ENCODE assay signal across 20 cellular contexts in genomic region chr12:45934956-45935355, GRCh38. TPM values are rescaled to one million over a fixed set of nuclear protein-coding genes. Genes with fewer than 3 reads are reported as not detected.
A peak's percentile ranks its signal among the peaks of the same experiment; 100 is the strongest.
DNase-seq lines count a peak whose midpoint lies in the region; ATAC-seq and TF ChIP-seq lines count a peak whose summit lies in the region.
"Had no signal": no experiment of that assay in that cellular context is flagged by ENCODE, and none has a peak within 500 bp of the region (broad histone marks: within the 10 kb centered on the region; RNA-seq: fewer than 3 reads in every experiment).

No MANE protein-coding gene starts in this region.

- ATAC-seq in T-cell (replicated peaks in 1 of 4) (no peak), GM19452 (IDR thresholded peaks at IDR 0.05; ENCODE audit: unreplicated experiment) (no peak)
- ATAC-seq in naive thymus-derived CD4-positive, alpha-beta T cell, result no peak
- ATAC-seq: GM23338; heart right ventricle; stimulated activated naive B cell treated with anti-CD40 and anti-IgM and Interleukin-4, amounts not matched to agents 10 μg/mL and 1 μg/mL and 100 μg/mL, for 72 hours had no signal

- POLR2A ChIA-PET in CD4-positive, alpha-beta memory T cell (lab: Charles Lee; ENCODE audit: partially characterized antibody), result no interaction called here
- POLR2A ChIA-PET in T-cell (lab: Charles Lee), result no interaction called here
- POLR2A ChIA-PET in naive thymus-derived CD4-positive, alpha-beta T cell (lab: Charles Lee), result interaction anchor here (0.8 kb wide), 1 partner anchor 137 kb away, joined by 3 read pairs; no protein-coding TSS in a partner anchor

- no peaks in the 10 kb centered on the region for H3K79me2 ChIP-seq in smooth muscle cell (ENCODE audit: low read depth)

- no peak for TF ChIP-seq POLR2A in lower leg skin (IDR thresholded peaks at IDR 0.05)

- peak overlapping the region in 6 of 7 donors; percentile 11 to 77 (median 54) for H3K27ac Mint-ChIP-seq in CD4-positive, alpha-beta memory T cell
- peak overlapping the region; percentile 55 to 59 for H3K27ac Mint-ChIP-seq in T-cell
- peak overlapping the region in 5 of 9 donors; percentile 1 to 65 (median 47) for H3K27ac Mint-ChIP-seq in naive thymus-derived CD4-positive, alpha-beta T cell
- H3K27ac Mint-ChIP-seq: activated CD4-positive, alpha-beta T cell treated with anti-CD3 and anti-CD28 coated beads, Interleukin-2, amount 10 ng/mL, durations not matched to agents 7 days and 5 days; activated T-helper 2 cell treated with anti-CD3 and anti-CD28 coated beads, Interferon-gamma antibody, Interleukin-2, Interleukin-4, amounts not matched to agents 10 μg/mL and 5 μg/mL and 100 μg/mL, durations not matched to agents 14 hours and 24 hours and 36 hours; GM23338; stimulated activated naive B cell treated with anti-CD40 and anti-IgM and Interleukin-4, amounts not matched to agents 10 μg/mL and 1 μg/mL and 100 μg/mL, for 72 hours had no signal

- no peak overlapping the region for H3K4me2 ChIP-seq in smooth muscle cell
- H3K4me2 ChIP-seq: GM23338 had no signal

- peaks cover 27 to 50% of the 10 kb centered on the region in 2 donors for H3K36me3 Mint-ChIP-seq in CD4-positive, alpha-beta memory T cell
- H3K36me3 Mint-ChIP-seq in T-cell, result peaks cover 34% of the 10 kb centered on the region
- peaks cover 7 to 29% (median 20%) of the 10 kb centered on the region in 5 donors for H3K36me3 Mint-ChIP-seq in naive thymus-derived CD4-positive, alpha-beta T cell

- 79% methylated on average over 1 of the region's 1 CpG for WGBS in smooth muscle cell (ENCODE audit: low lambda C conversion rate)
- WGBS in lower leg skin, 2 donors, result 27 to 29% methylated on average over 1 of the region's 1 CpG

- no peaks in the 10 kb centered on the region for H3K4me1 ChIP-seq in CD4-positive, alpha-beta memory T cell (ENCODE audit: insufficient read depth, low read length)
- no peaks in the 10 kb centered on the region for H3K4me1 ChIP-seq in naive thymus-derived CD4-positive, alpha-beta T cell (ENCODE audit: control insufficient read depth in 2 of 2, insufficient read depth in 2 of 2, low read length in 2 of 2)
- no peaks in the 10 kb centered on the region for H3K4me1 ChIP-seq in smooth muscle cell (ENCODE audit: low read depth)

- TF ChIP-seq CTCF in smooth muscle cell (IDR thresholded peaks at IDR 0.05; ENCODE audit: borderline replicate concordance, insufficient read depth, poor library complexity, severe bottlenecking) (no peak), lower leg skin (IDR thresholded peaks at IDR 0.05) (no peak)

- no peaks in the 10 kb centered on the region for H3K27me3 ChIP-seq in CD4-positive, alpha-beta memory T cell (ENCODE audit: insufficient read depth, low read length)
- no peaks in the 10 kb centered on the region for H3K27me3 ChIP-seq in naive thymus-derived CD4-positive, alpha-beta T cell (ENCODE audit: control insufficient read depth in 2 of 2, insufficient read depth in 2 of 2, low read length in 2 of 2)
- no peaks in the 10 kb centered on the region for H3K27me3 ChIP-seq in smooth muscle cell (ENCODE audit: low read depth)
- H3K27me3 ChIP-seq: heart right ventricle, thyroid gland had no signal

- H3K9ac ChIP-seq in smooth muscle cell (ENCODE audit: low read depth), result no peak overlapping the region

- H3K27me3 Mint-ChIP-seq in CD4-positive, alpha-beta memory T cell, result no peaks in the 10 kb centered on the region
- H3K27me3 Mint-ChIP-seq in T-cell, result no peaks in the 10 kb centered on the region
- H3K27me3 Mint-ChIP-seq in naive thymus-derived CD4-positive, alpha-beta T cell, result no peaks in the 10 kb centered on the region
- H3K27me3 Mint-ChIP-seq: activated CD4-positive, alpha-beta T cell treated with anti-CD3 and anti-CD28 coated beads, Interleukin-2, amount 10 ng/mL, durations not matched to agents 7 days and 5 days; naive B cell; stimulated activated naive B cell treated with anti-CD40 and anti-IgM and Interleukin-4, amounts not matched to agents 10 μg/mL and 1 μg/mL and 100 μg/mL, for 72 hours had no signal

- no peak for DNase-seq in CD4-positive, alpha-beta memory T cell
- DNase-seq in ELF-1 (ENCODE audit: low read depth, low spot score) (peak; percentile 8), T-cell (no peak), smooth muscle cell (lab: John Stamatoyannopoulos, UW; ENCODE audit: unreplicated experiment) (no peak), lower leg skin (ENCODE audit: low spot score in 2 of 2) (no peak)
- no peak for DNase-seq in naive thymus-derived CD4-positive, alpha-beta T cell
- DNase-seq: activated CD4-positive, alpha-beta T cell treated with anti-CD3 and anti-CD28 coated beads, Interleukin-2, amount 10 ng/mL, durations not matched to agents 7 days and 5 days; heart right ventricle; mesenchymal stem cell; naive B cell; NCI-H1694 treated with DMSO at 0.1 percent for 48 hours; NCI-H226; NCI-H748 treated with DMSO at 0.1 percent for 48 hours; Right ventricle myocardium superior; stimulated activated naive B cell treated with anti-CD40 and anti-IgM and Interleukin-4, amounts not matched to agents 10 μg/mL and 1 μg/mL and 100 μg/mL, for 72 hours; T1000; thyroid gland had no signal

- H3K4me3 Mint-ChIP-seq in CD4-positive, alpha-beta memory T cell, result no peak overlapping the region
- no peak overlapping the region for H3K4me3 Mint-ChIP-seq in T-cell
- H3K4me3 Mint-ChIP-seq in naive thymus-derived CD4-positive, alpha-beta T cell, result no peak overlapping the region
- H3K4me3 Mint-ChIP-seq: activated CD4-positive, alpha-beta T cell treated with anti-CD3 and anti-CD28 coated beads, Interleukin-2, amount 10 ng/mL, durations not matched to agents 7 days and 5 days; GM23338; naive B cell; stimulated activated naive B cell treated with anti-CD40 and anti-IgM and Interleukin-4, amounts not matched to agents 10 μg/mL and 1 μg/mL and 100 μg/mL, for 72 hours had no signal

- H3K36me3 ChIP-seq in CD4-positive, alpha-beta memory T cell (ENCODE audit: insufficient read depth, low read length), result peaks cover 17% of the 10 kb centered on the region
- peaks cover 4 to 32% (median 16%) of the 10 kb centered on the region in 3 experiments for H3K36me3 ChIP-seq in naive thymus-derived CD4-positive, alpha-beta T cell (ENCODE audit: control insufficient read depth in 2 of 3, insufficient read depth in 3 of 3, low read length in 3 of 3)
- peaks cover 27% of the 10 kb centered on the region for H3K36me3 ChIP-seq in smooth muscle cell (ENCODE audit: low read depth)

- no peaks in the 10 kb centered on the region for H3K9me3 ChIP-seq in CD4-positive, alpha-beta memory T cell (ENCODE audit: control insufficient read depth in 1 of 2, low read length in 2 of 2)
- H3K9me3 ChIP-seq in naive thymus-derived CD4-positive, alpha-beta T cell (ENCODE audit: control insufficient read depth in 2 of 3, low read length in 3 of 3), result no peaks in the 10 kb centered on the region
- H3K9me3 ChIP-seq in smooth muscle cell (replicated peaks; ENCODE audit: low read depth), result no peaks in the 10 kb centered on the region
- H3K9me3 ChIP-seq: heart right ventricle, thyroid gland had no signal

- H3K4me3 ChIP-seq in CD4-positive, alpha-beta memory T cell (ENCODE audit: low read length in 2 of 2), result no peak overlapping the region
- H3K4me3 ChIP-seq in naive thymus-derived CD4-positive, alpha-beta T cell (ENCODE audit: low read length), result no peak overlapping the region
- H3K4me3 ChIP-seq in smooth muscle cell, result no peak overlapping the region
- H3K4me3 ChIP-seq in lower leg skin (ENCODE audit: low read depth, poor library complexity, severe bottlenecking), result no peak overlapping the region
- H3K4me3 ChIP-seq: GM23338, heart right ventricle, thyroid gland had no signal

- no peaks in the 10 kb centered on the region for H4K20me1 ChIP-seq in smooth muscle cell (ENCODE audit: low read depth)

- H3K27ac ChIP-seq in CD4-positive, alpha-beta memory T cell (ENCODE audit: low read depth, low read length), result no peak overlapping the region
- H3K27ac ChIP-seq in naive thymus-derived CD4-positive, alpha-beta T cell (ENCODE audit: low read depth, low read length), result no peak overlapping the region
- H3K27ac ChIP-seq in smooth muscle cell (ENCODE audit: low read depth), result no peak overlapping the region
- H3K27ac ChIP-seq: heart right ventricle, thyroid gland had no signal

- H2AFZ ChIP-seq in smooth muscle cell (ENCODE audit: low read depth), result no peak overlapping the region
- H2AFZ ChIP-seq: GM23338 had no signal

- H3K9me3 Mint-ChIP-seq in CD4-positive, alpha-beta memory T cell, result no peaks in the 10 kb centered on the region
- H3K9me3 Mint-ChIP-seq in T-cell, result no peaks in the 10 kb centered on the region
- H3K9me3 Mint-ChIP-seq in naive thymus-derived CD4-positive, alpha-beta T cell, result no peaks in the 10 kb centered on the region
- H3K9me3 Mint-ChIP-seq: activated CD4-positive, alpha-beta T cell treated with anti-CD3 and anti-CD28 coated beads, Interleukin-2, amount 10 ng/mL, durations not matched to agents 7 days and 5 days; activated T-helper 2 cell treated with anti-CD3 and anti-CD28 coated beads, Interferon-gamma antibody, Interleukin-2, Interleukin-4, amounts not matched to agents 10 μg/mL and 5 μg/mL and 100 μg/mL, durations not matched to agents 14 hours and 24 hours and 36 hours; GM23338; naive B cell; stimulated activated naive B cell treated with anti-CD40 and anti-IgM and Interleukin-4, amounts not matched to agents 10 μg/mL and 1 μg/mL and 100 μg/mL, for 72 hours had no signal

- intact Hi-C loops in CD4-positive, alpha-beta memory T cell (cut with micrococcal nuclease), result loop anchor here (5.0 kb wide), 1 partner anchor 208 kb away; the partner anchor contains the start of gene ARID2
- intact Hi-C loops in naive thymus-derived CD4-positive, alpha-beta T cell (cut with micrococcal nuclease), result no loop called here
- intact Hi-C loops in lower leg skin (cut with DNase I; ENCODE audit: low total_unique reads), result no loop called here

- no peaks in the 10 kb centered on the region for H3F3A ChIP-seq in smooth muscle cell (ENCODE audit: low read depth)

- CTCF ChIA-PET in CD4-positive, alpha-beta memory T cell (lab: Charles Lee; ENCODE audit: partially characterized antibody), result interaction anchor here (0.9 kb wide), 1 partner anchor 172 kb away, joined by 4 read pairs; no protein-coding TSS in a partner anchor
- CTCF ChIA-PET in T-cell (lab: Charles Lee), result no interaction called here
- CTCF ChIA-PET in naive thymus-derived CD4-positive, alpha-beta T cell (lab: Charles Lee), result interaction anchor here (1.1 kb wide), 1 partner anchor 1808 kb away, joined by 3 read pairs; no protein-coding TSS in a partner anchor

- peaks cover 6 to 16% (median 12%) of the 10 kb centered on the region in 4 donors for H3K4me1 Mint-ChIP-seq in CD4-positive, alpha-beta memory T cell
- peaks cover 0 to 16% (median 11%) of the 10 kb centered on the region in 3 donors for H3K4me1 Mint-ChIP-seq in T-cell
- H3K4me1 Mint-ChIP-seq in naive thymus-derived CD4-positive, alpha-beta T cell, result peaks cover 5 to 19% (median 10%) of the 10 kb centered on the region in 7 donors
- H3K4me1 Mint-ChIP-seq: GM23338 had no signal

RNA-seq across cellular contexts. Expression of gene SCAF11, which starts 55.4 kb away (rescaled TPM):
- 100 to 1,000 TPM; 212 to 236 TPM for total RNA-seq in CD4-positive, alpha-beta memory T cell
- 100 to 1,000 TPM in 1 of 2 donors, 10 to 100 TPM in 1; 62.4 to 127 TPM for polyA plus RNA-seq in CD4-positive, alpha-beta memory T cell
- 100 to 1,000 TPM; 149 to 184 (median 163) TPM for total RNA-seq in T-cell
- 100 to 1,000 TPM; 144 to 194 (median 165) TPM for total RNA-seq in naive thymus-derived CD4-positive, alpha-beta T cell
- 100 to 1,000 TPM in 1 of 2 donors, 10 to 100 TPM in 1; 96.9 to 105 TPM for polyA plus RNA-seq in naive thymus-derived CD4-positive, alpha-beta T cell
- 99.5 and 112 TPM in 2 replicates for total RNA-seq in smooth muscle cell
- 33.2 and 54.2 TPM in 2 replicates for polyA plus RNA-seq in smooth muscle cell
- 100 to 1,000 TPM; 109 to 144 (median 135) TPM for total RNA-seq in lower leg skin

Comparison
In these comparisons a context has a peak if more than half of its experiments do, and no peak if none do; other contexts are left out.
1. CTCF ChIA-PET loops: an anchor here in CD4-positive, alpha-beta memory T cell (0.9 kb wide) and naive thymus-derived CD4-positive, alpha-beta T cell (1.1 kb wide); none called in T-cell.